In the genomic region with DNA sequence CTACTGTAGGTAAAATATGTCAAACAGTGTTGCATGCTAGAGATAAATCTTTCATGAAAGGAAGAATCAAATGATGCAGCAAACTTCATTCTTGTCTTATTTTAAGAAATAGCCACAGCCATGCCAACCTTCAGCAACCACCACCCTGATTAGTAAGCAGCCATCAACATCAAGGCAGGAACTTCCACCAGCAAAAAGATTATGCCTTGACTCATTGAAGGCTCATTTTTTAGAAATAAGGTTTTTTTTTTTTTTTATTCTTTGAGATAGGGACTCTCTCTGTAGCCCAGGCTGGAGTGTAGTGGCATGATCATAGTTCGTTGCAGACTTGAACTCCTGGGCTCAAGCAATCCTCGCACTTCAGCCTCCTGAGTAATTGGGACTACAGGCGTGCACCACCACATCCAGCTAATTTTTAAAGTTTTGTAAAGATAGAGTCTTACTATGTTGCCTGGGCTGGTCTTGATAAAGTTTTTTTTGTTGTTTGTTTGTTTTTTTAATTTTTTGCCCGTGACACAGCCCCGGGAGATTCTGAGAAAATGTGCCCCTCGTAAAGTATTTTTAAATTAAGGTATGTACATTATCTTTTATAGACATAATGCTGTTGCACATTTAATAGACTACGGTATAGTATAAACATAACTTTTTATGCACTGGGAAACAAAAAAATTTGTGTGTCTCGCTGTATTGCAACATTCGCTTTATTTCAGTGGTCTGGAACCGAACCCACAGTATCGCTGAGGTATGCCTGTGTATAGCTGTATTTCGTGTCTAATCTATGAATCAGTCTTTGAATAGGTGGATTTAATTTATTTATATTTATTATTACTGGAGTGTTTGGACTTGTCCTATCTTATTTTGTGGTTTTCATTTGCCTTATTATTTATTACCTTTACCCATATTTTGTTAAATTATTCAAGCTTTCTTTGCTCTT, we compare ENCODE assay signal across 17 cellular contexts.
"Had no signal": no experiment of that assay in that cellular context is flagged by ENCODE, and none has a peak within 500 bp of the region (broad histone marks: within the 10 kb centered on the region; RNA-seq: fewer than 3 reads in every experiment).

No MANE protein-coding gene starts in this region.

- H3K4me3 Mint-ChIP-seq: activated B cell treated with CpG ODN at 0.5 μM for 24 hours; activated naive CD8-positive, alpha-beta T cell treated with anti-CD3 and anti-CD28 coated beads, Interleukin-2, amount 10 ng/mL, durations not matched to agents 7 days and 5 days; nephron progenitor cell; stimulated activated naive CD8-positive, alpha-beta T cell treated with anti-CD3 and anti-CD28 coated beads, Interleukin-15, Interleukin-2, amounts not matched to agents 100 ng/mL and 50 ng/mL, for 24 hours; type B pancreatic cell had no signal

- H3K9me3 ChIP-seq: prostate gland had no signal

- H3K9me3 Mint-ChIP-seq: activated naive CD8-positive, alpha-beta T cell treated with anti-CD3 and anti-CD28 coated beads, Interleukin-2, amount 10 ng/mL, durations not matched to agents 7 days and 5 days; nephron progenitor cell; stimulated activated naive CD8-positive, alpha-beta T cell treated with anti-CD3 and anti-CD28 coated beads, Interleukin-15, Interleukin-2, amounts not matched to agents 100 ng/mL and 50 ng/mL, for 24 hours; type B pancreatic cell had no signal

- H3K27ac ChIP-seq: prostate gland had no signal

- H3K36me3 ChIP-seq: prostate gland had no signal

- ATAC-seq: esophagus mucosa, left ventricle myocardium superior, right cardiac atrium had no signal

- DNase-seq: activated B cell treated with CpG ODN at 0.5 μM for 24 hours; activated naive CD8-positive, alpha-beta T cell treated with anti-CD3 and anti-CD28 coated beads, Interleukin-2, amount 10 ng/mL, durations not matched to agents 7 days and 5 days; aorta; hippocampal formation; kidney glomerular epithelial cell; left ventricle myocardium superior; mesenchymal stem cell; nephron progenitor cell; right cardiac atrium; SIG-M5; small intestine; stimulated activated CD4-positive, alpha-beta T cell treated with anti-CD3 and anti-CD28 coated beads, Interleukin-4, amount 100 ng/mL, for 4 hours; stimulated activated CD8-positive, alpha-beta memory T cell treated with anti-CD3 and anti-CD28 coated beads, Interleukin-4, amount 100 ng/mL, for 48 hours had no signal

- H3K4me1 Mint-ChIP-seq: nephron progenitor cell had no signal

- H3K4me1 ChIP-seq: prostate gland had no signal

- H3K27me3 Mint-ChIP-seq: activated B cell treated with CpG ODN at 0.5 μM for 24 hours; activated naive CD8-positive, alpha-beta T cell treated with anti-CD3 and anti-CD28 coated beads, Interleukin-2, amount 10 ng/mL, durations not matched to agents 7 days and 5 days; stimulated activated naive CD8-positive, alpha-beta T cell treated with anti-CD3 and anti-CD28 coated beads, Interleukin-15, Interleukin-2, amounts not matched to agents 100 ng/mL and 50 ng/mL, for 24 hours; type B pancreatic cell had no signal

- H3K4me3 ChIP-seq: prostate gland had no signal

- H3K27ac Mint-ChIP-seq: activated B cell treated with CpG ODN at 0.5 μM for 24 hours; activated naive CD8-positive, alpha-beta T cell treated with anti-CD3 and anti-CD28 coated beads, Interleukin-2, amount 10 ng/mL, durations not matched to agents 7 days and 5 days; nephron progenitor cell; type B pancreatic cell had no signal
